ENCODE assay signal across 21 cellular contexts in the genomic region with DNA sequence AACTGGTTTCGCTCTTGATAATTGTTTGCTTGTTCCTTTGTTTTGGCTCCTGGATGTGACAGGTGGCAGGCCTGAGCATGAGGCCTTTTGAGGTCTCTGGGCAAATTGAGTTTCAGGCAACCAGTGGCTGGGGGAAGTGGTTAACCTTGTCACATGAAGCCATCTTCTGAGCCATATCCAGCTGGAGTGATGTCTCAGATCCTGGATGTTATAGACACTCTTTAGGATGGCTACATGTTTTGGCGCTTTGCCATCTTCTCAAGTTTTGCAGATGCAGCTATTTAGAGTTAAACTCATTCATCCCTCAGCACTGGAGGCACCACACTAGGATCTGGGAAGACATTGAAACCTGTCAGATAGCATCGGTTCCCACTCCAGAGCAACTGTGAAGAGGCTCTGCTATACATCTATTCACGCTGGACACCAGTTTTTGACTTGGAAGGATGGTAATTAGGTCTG. TPM values are rescaled to one million over a fixed set of nuclear protein-coding genes. Genes with fewer than 3 reads are reported as not detected.
DNase-seq lines count a peak whose midpoint lies in the region; TF ChIP-seq lines count a peak whose summit lies in the region.
"Had no signal": no experiment of that assay in that cellular context is flagged by ENCODE, and none has a peak within 500 bp of the region (broad histone marks: within the 10 kb centered on the region; RNA-seq: fewer than 3 reads in every experiment).

No MANE protein-coding gene starts in this region.

- no peak overlapping the region for H3K27ac Mint-ChIP-seq in Caco-2 (ENCODE audit: unreplicated experiment)
- H3K27ac Mint-ChIP-seq in chondrocyte (ENCODE audit: unreplicated experiment): no peak overlapping the region
- H3K27ac Mint-ChIP-seq: activated naive CD8-positive, alpha-beta T cell treated with anti-CD3 and anti-CD28 coated beads for 36 hours; nephron progenitor cell had no signal

- H3K4me3 Mint-ChIP-seq in Caco-2 (ENCODE audit: unreplicated experiment): no peak overlapping the region
- no peak overlapping the region for H3K4me3 Mint-ChIP-seq in chondrocyte (ENCODE audit: unreplicated experiment)
- H3K4me3 Mint-ChIP-seq: activated naive CD8-positive, alpha-beta T cell treated with anti-CD3 and anti-CD28 coated beads for 36 hours; nephron progenitor cell had no signal

- no peaks in the 10 kb centered on the region for H3K36me3 Mint-ChIP-seq in Caco-2 (ENCODE audit: insufficient read depth, unreplicated experiment)
- peaks cover 1% of the 10 kb centered on the region for H3K36me3 Mint-ChIP-seq in chondrocyte (ENCODE audit: low read depth)

- H3K27me3 Mint-ChIP-seq in Caco-2 (ENCODE audit: insufficient read depth, unreplicated experiment): peaks cover 16% of the 10 kb centered on the region
- H3K27me3 Mint-ChIP-seq in chondrocyte (ENCODE audit: low read depth): peaks cover 2% of the 10 kb centered on the region
- H3K27me3 Mint-ChIP-seq: activated naive CD8-positive, alpha-beta T cell treated with anti-CD3 and anti-CD28 coated beads for 36 hours had no signal

- DNase-seq in DMS79 treated with DMSO at 0.1 percent for 48 hours (lab: John Stamatoyannopoulos, UW) (peak; percentile 33), DMS79 (lab: John Stamatoyannopoulos, UW) (no peak), NCI-H1417 (lab: John Stamatoyannopoulos, UW) (peak; percentile 13 to 60 (median 48)), SHP77 (lab: John Stamatoyannopoulos, UW) (peak; percentile 11 to 14), myocyte (ENCODE audit: low read depth) (peak; percentile 73), Caco-2 (no peak), chondrocyte (ENCODE audit: low spot score) (no peak), T-helper 9 cell (no peak)
- DNase-seq: 8988T; activated CD4-positive, CD25-positive, alpha-beta regulatory T cell treated with anti-CD3 and anti-CD28 coated beads, Interleukin-2, amount 50 U/mL, for 72 hours; activated naive CD8-positive, alpha-beta T cell treated with anti-CD3 and anti-CD28 coated beads for 36 hours; C1 segment of cervical spinal cord; nephron progenitor cell; stimulated activated CD4-positive, alpha-beta T cell treated with anti-CD3 and anti-CD28 coated beads, Interleukin-4, amount 100 ng/mL, for 4 hours; substantia nigra; T-helper 2 cell had no signal

- no peaks in the 10 kb centered on the region for H3K4me1 ChIP-seq in Caco-2

- H3K27me3 ChIP-seq in Caco-2 (replicated peaks; ENCODE audit: control insufficient read depth, insufficient read depth, low read length): no peaks in the 10 kb centered on the region

- no peak overlapping the region for H3K4me3 ChIP-seq in Caco-2 (ENCODE audit: low read depth, low read length)
- H3K4me3 ChIP-seq: smooth muscle cell had no signal

- intact Hi-C loops in Caco-2 (cut with micrococcal nuclease; ENCODE audit: unreplicated experiment): no loop called here

- H3K36me3 ChIP-seq in Caco-2 (ENCODE audit: control insufficient read depth, insufficient read depth, low read length): no peaks in the 10 kb centered on the region

- H3K9me3 Mint-ChIP-seq in Caco-2 (ENCODE audit: unreplicated experiment): no peaks in the 10 kb centered on the region
- H3K9me3 Mint-ChIP-seq in chondrocyte (ENCODE audit: low read depth): peaks cover 6% of the 10 kb centered on the region

- CTCF ChIA-PET in Caco-2 (lab: Charles Lee): no interaction called here

- no peaks in the 10 kb centered on the region for H3K9me3 ChIP-seq in Caco-2

- POLR2A ChIA-PET in Caco-2 (lab: Charles Lee): no interaction called here

- no TSS peak for BruUV-seq in Caco-2 (replicated peaks; lab: Mats Ljungman, UMichigan)

- no peak for TF ChIP-seq CTCF in Caco-2 (IDR thresholded peaks at IDR 0.05; ENCODE audit: insufficient read depth in 1 of 2, low read depth in 1 of 2, low read length in 1 of 2, severe bottlenecking in 1 of 2, unreplicated experiment in 1 of 2)
- TF ChIP-seq CTCF in chondrocyte (IDR thresholded peaks at IDR 0.05): no peak

- H3K4me1 Mint-ChIP-seq in Caco-2 (ENCODE audit: low read depth, unreplicated experiment) (no peaks in the 10 kb centered on the region), chondrocyte (ENCODE audit: low read depth) (no peaks in the 10 kb centered on the region)
- H3K4me1 Mint-ChIP-seq: activated naive CD8-positive, alpha-beta T cell treated with anti-CD3 and anti-CD28 coated beads for 36 hours had no signal

RNA-seq across cellular contexts. Expression of a gene that starts 25.3 kb away (rescaled TPM):
- total RNA-seq in myocyte: not detected in 2 replicates
- not detected for polyA plus RNA-seq in myocyte (2012)
- total RNA-seq in Caco-2 (2022): 0.07 TPM in 2 replicates
- not detected in 3 replicates for total RNA-seq in chondrocyte
- total RNA-seq: activated CD8-positive, alpha-beta memory T cell treated with anti-CD3 and anti-CD28 coated beads for 36 hours; activated naive CD8-positive, alpha-beta T cell treated with anti-CD3 and anti-CD28 coated beads for 36 hours; kidney epithelial cell; MCF 10A; pulmonary artery endothelial cell had no signal

Comparison
In these comparisons a context has a peak if more than half of its experiments do, and no peak if none do; other contexts are left out.
1. DNase-seq: peak in DMS79 treated with DMSO at 0.1 percent for 48 hours (single experiment), NCI-H1417 (3 of 3), SHP77 (2 of 2) and myocyte (single experiment); none in DMS79 (single experiment), Caco-2 (0 of 2), chondrocyte (single experiment) and T-helper 9 cell (single experiment).